1 cellular context compared by ENCODE assay signal in the genomic region with DNA sequence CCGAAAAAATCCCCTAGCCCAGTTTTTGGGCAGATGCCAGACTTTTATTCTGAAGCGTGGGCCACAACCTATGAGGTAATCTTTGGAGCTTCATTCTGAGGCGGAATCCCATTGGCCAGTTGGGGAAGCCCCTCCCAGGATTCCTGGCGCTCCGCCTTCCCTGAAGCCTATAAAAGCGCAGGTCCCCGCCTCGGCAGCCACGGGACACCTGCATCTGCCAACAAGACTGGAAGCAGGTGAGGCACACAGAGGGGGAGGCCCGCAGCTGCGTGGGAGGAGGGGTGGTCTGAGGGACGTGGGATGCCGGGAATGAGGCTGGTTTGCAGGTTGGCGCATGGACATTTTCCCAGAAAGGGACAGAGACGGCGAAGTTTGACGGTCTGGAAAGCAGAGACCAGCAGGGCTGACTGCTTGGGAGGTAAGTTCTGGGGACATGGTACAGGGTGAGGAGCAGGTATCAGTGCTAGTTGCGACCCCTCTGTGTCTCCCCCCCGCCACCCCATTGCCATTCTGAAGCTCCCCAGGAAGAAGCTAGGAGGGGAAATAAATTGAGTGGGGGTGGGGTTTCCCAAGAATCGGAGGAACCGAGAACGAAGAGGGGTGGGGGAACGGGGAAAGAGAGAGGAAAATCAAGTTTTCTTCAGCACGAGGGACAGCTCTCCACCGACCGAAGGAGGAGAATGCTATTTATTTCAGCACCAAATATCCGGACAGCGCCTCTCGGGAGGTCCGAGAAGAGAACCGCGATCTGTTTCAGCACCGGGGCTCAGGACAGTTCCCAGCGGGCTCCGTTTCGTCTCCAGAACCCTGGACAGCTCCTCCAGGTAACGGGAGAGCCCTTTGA.
TF ChIP-seq lines count a peak whose summit lies in the region.

No MANE protein-coding gene starts in this region.

TF ChIP-seq in HepG2, 621 proteins besides CTCF, POLR2A, EP300 and RAD21 (continued from another document and continues in another):
- TF ChIP-seq PRDM15 (CRISPR knock-in tag; IDR thresholded peaks at IDR 0.05) (peak; percentile 95), ZNF30 (CRISPR knock-in tag; IDR thresholded peaks at IDR 0.05) (peak; percentile 100), FOXC1 (CRISPR knock-in tag; IDR thresholded peaks at IDR 0.05; ENCODE audit: borderline replicate concordance) (peak; percentile 100), SIX4 (CRISPR knock-in tag; IDR thresholded peaks at IDR 0.05) (peak; percentile 99), ZNF556 (CRISPR knock-in tag; IDR thresholded peaks at IDR 0.05; ENCODE audit: borderline replicate concordance) (peak; percentile 100), ZNF605 (CRISPR knock-in tag; IDR thresholded peaks at IDR 0.05) (peak; percentile 100), MED8 (CRISPR knock-in tag; IDR thresholded peaks at IDR 0.05; ENCODE audit: insufficient replicate concordance) (peak; percentile 97), SMC3 (IDR thresholded peaks at IDR 0.05; ENCODE audit: low read length) (peak; percentile 40; the same call in 1 of the 2 replicates), HES4 (CRISPR knock-in tag; IDR thresholded peaks at IDR 0.05; ENCODE audit: borderline replicate concordance) (peak; percentile 100), ZNF549 (CRISPR knock-in tag; IDR thresholded peaks at IDR 0.05) (peak; percentile 99), ZBTB26 (CRISPR knock-in tag; IDR thresholded peaks at IDR 0.05; ENCODE audit: borderline replicate concordance) (peak; percentile 100), CBX2 (IDR thresholded peaks at IDR 0.05; ENCODE audit: low read depth, low read length) (no peak), CBX2 (CRISPR knock-in tag; IDR thresholded peaks at IDR 0.05; ENCODE audit: low read depth) (peak; percentile 100), GATAD2A (CRISPR knock-in tag; IDR thresholded peaks at IDR 0.05) (peak; percentile 99), ZBTB39 (CRISPR knock-in tag; IDR thresholded peaks at IDR 0.05) (peak; percentile 99), ZNF766 (CRISPR knock-in tag; IDR thresholded peaks at IDR 0.05; ENCODE audit: borderline replicate concordance) (peak; percentile 100), FIP1L1 (IDR thresholded peaks at IDR 0.05; ENCODE audit: borderline replicate concordance, insufficient read depth, low read depth, low read length) (no peak), ZFP36L2 (CRISPR knock-in tag; IDR thresholded peaks at IDR 0.05) (peak; percentile 100), ZNF205 (CRISPR knock-in tag; IDR thresholded peaks at IDR 0.05) (peak; percentile 100), HNRNPL (IDR thresholded peaks at IDR 0.05; ENCODE audit: low read depth, low read length) (no peak), SRY (CRISPR knock-in tag; IDR thresholded peaks at IDR 0.05) (peak; percentile 100), ZNF678 (CRISPR knock-in tag; IDR thresholded peaks at IDR 0.05) (peak; percentile 100), U2AF2 (IDR thresholded peaks at IDR 0.05; ENCODE audit: low read depth, low read length) (0 out of 2 replicates have a peak, but pooled peaks have one; percentile 57), ZNF646 (CRISPR knock-in tag; IDR thresholded peaks at IDR 0.05) (peak; percentile 94)
- TF ChIP-seq, protein P1, sequence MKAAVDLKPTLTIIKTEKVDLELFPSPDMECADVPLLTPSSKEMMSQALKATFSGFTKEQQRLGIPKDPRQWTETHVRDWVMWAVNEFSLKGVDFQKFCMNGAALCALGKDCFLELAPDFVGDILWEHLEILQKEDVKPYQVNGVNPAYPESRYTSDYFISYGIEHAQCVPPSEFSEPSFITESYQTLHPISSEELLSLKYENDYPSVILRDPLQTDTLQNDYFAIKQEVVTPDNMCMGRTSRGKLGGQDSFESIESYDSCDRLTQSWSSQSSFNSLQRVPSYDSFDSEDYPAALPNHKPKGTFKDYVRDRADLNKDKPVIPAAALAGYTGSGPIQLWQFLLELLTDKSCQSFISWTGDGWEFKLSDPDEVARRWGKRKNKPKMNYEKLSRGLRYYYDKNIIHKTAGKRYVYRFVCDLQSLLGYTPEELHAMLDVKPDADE (CRISPR knock-in tag; IDR thresholded peaks at IDR 0.05) = peak; percentile 100
- TF ChIP-seq, protein P2, sequence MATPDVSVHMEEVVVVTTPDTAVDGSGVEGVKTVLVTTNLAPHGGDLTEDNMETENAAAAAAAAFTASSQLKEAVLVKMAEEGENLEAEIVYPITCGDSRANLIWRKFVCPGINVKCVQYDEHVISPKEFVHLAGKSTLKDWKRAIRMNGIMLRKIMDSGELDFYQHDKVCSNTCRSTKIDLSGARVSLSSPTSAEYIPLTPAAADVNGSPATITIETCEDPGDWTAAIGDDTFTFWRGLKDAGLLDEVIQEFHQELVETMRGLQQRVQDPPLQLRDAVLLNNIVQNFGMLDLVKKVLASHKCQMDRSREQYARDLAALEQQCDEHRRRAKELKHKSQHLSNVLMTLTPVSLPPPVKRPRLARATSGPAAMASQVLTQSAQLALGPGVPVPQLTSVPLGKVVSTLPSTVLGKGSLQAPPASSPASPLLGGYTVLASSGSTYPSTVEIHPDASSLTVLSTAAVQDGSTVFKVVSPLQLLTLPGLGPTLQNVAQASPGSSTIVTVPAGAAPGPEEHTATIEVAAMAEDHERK (CRISPR knock-in tag; IDR thresholded peaks at IDR 0.05; ENCODE audit: low read depth) = peak; percentile 80
- TF ChIP-seq, protein P3, sequence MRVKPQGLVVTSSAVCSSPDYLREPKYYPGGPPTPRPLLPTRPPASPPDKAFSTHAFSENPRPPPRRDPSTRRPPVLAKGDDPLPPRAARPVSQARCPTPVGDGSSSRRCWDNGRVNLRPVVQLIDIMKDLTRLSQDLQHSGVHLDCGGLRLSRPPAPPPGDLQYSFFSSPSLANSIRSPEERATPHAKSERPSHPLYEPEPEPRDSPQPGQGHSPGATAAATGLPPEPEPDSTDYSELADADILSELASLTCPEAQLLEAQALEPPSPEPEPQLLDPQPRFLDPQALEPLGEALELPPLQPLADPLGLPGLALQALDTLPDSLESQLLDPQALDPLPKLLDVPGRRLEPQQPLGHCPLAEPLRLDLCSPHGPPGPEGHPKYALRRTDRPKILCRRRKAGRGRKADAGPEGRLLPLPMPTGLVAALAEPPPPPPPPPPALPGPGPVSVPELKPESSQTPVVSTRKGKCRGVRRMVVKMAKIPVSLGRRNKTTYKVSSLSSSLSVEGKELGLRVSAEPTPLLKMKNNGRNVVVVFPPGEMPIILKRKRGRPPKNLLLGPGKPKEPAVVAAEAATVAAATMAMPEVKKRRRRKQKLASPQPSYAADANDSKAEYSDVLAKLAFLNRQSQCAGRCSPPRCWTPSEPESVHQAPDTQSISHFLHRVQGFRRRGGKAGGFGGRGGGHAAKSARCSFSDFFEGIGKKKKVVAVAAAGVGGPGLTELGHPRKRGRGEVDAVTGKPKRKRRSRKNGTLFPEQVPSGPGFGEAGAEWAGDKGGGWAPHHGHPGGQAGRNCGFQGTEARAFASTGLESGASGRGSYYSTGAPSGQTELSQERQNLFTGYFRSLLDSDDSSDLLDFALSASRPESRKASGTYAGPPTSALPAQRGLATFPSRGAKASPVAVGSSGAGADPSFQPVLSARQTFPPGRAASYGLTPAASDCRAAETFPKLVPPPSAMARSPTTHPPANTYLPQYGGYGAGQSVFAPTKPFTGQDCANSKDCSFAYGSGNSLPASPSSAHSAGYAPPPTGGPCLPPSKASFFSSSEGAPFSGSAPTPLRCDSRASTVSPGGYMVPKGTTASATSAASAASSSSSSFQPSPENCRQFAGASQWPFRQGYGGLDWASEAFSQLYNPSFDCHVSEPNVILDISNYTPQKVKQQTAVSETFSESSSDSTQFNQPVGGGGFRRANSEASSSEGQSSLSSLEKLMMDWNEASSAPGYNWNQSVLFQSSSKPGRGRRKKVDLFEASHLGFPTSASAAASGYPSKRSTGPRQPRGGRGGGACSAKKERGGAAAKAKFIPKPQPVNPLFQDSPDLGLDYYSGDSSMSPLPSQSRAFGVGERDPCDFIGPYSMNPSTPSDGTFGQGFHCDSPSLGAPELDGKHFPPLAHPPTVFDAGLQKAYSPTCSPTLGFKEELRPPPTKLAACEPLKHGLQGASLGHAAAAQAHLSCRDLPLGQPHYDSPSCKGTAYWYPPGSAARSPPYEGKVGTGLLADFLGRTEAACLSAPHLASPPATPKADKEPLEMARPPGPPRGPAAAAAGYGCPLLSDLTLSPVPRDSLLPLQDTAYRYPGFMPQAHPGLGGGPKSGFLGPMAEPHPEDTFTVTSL (CRISPR knock-in tag; IDR thresholded peaks at IDR 0.05; ENCODE audit: borderline replicate concordance) = peak; percentile 99
